Comparison of ENCODE assay signal across 15 cellular contexts in the genomic region with DNA sequence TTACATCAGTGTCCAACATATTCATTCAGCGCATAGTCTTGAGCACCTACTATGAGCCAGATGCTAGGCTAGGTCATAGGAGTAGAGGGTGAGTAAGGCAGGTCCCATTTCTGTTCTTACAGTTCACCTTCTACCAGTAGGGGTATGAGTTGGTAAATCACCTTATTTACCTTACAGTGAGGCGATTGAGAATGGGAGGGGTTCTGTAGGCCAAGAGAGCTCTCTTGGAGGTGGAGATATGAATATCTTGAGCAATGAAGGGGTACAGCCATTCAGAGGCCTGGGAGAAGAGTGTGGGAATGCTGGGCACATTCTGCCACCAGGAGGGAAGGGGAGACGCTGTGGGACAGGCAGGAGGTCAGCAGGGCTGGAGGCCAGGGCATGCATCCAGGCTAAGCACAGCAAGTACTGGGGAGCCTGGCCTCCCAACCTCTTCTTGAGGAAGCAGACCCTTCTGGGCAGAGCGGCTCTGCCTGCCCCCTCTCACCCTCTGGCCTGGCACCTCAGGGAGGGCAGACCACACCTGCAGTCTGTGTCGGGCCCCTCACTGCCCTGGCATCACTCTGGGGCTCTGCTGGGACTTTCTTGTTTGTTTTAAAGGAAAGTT.
"Had no signal": no experiment of that assay in that cellular context is flagged by ENCODE, and none has a peak within 500 bp of the region (broad histone marks: within the 10 kb centered on the region; RNA-seq: fewer than 3 reads in every experiment).

No MANE protein-coding gene starts in this region.

- H3K27ac Mint-ChIP-seq: activated CD4-positive, alpha-beta memory T cell treated with anti-CD3 and anti-CD28 coated beads, Interleukin-2, amount 10 ng/mL, durations not matched to agents 7 days and 5 days; activated naive CD4-positive, alpha-beta T cell treated with anti-CD3 and anti-CD28 coated beads for 36 hours; activated T-helper 1 cell treated with anti-CD3 and anti-CD28 coated beads, Interleukin-12 subunit alpha, Interleukin-12 subunit beta, Interleukin-2, Interleukin-4 antibody, amounts not matched to agents 30 ng/mL and 10 ng/mL and 1 ng/mL, durations not matched to agents 14 hours and 24 hours and 36 hours; dendritic cell treated with granulocyte-macrophage colony-stimulating factor and Interleukin-4, amounts not matched to agents 40 ng/mL and 50 ng/mL, for 4 days; natural killer cell treated with Interleukin-12 subunit alpha and Interleukin-12 subunit beta and Interleukin-15 and Interleukin-18, amount 100 ng/mL, for 72 hours had no signal

- H3K9me3 Mint-ChIP-seq: activated CD4-positive, alpha-beta memory T cell treated with anti-CD3 and anti-CD28 coated beads, Interleukin-2, amount 10 ng/mL, durations not matched to agents 7 days and 5 days; activated naive CD4-positive, alpha-beta T cell treated with anti-CD3 and anti-CD28 coated beads for 36 hours; activated T-helper 1 cell treated with anti-CD3 and anti-CD28 coated beads, Interleukin-12 subunit alpha, Interleukin-12 subunit beta, Interleukin-2, Interleukin-4 antibody, amounts not matched to agents 30 ng/mL and 10 ng/mL and 1 ng/mL, durations not matched to agents 14 hours and 24 hours and 36 hours; dendritic cell treated with granulocyte-macrophage colony-stimulating factor and Interleukin-4, amounts not matched to agents 40 ng/mL and 50 ng/mL, for 4 days; natural killer cell treated with Interleukin-12 subunit alpha and Interleukin-12 subunit beta and Interleukin-15 and Interleukin-18, amount 100 ng/mL, for 72 hours had no signal

- DNase-seq: activated CD4-positive, alpha-beta memory T cell treated with anti-CD3 and anti-CD28 coated beads, Interleukin-2, amount 10 ng/mL, durations not matched to agents 7 days and 5 days; activated CD4-positive, alpha-beta T cell treated with anti-CD3 and anti-CD28 coated beads for 1 hour; activated naive CD4-positive, alpha-beta T cell treated with anti-CD3 and anti-CD28 coated beads for 36 hours; caudate nucleus; hypothalamus; stimulated activated CD4-positive, alpha-beta T cell treated with anti-CD3 and anti-CD28 coated beads, Interleukin-2, amount 100 ng/mL, for 48 hours; stimulated activated naive CD4-positive, alpha-beta T cell treated with Interleukin-2 at 50 U/mL for 16 hours; T-helper 9 cell had no signal

- H3K36me3 Mint-ChIP-seq: natural killer cell treated with Interleukin-12 subunit alpha and Interleukin-12 subunit beta and Interleukin-15 and Interleukin-18, amount 100 ng/mL, for 72 hours had no signal

- ATAC-seq: esophagus mucosa had no signal

- H3K27ac ChIP-seq: adrenal gland, suprapubic skin had no signal

- H3K4me3 Mint-ChIP-seq: activated CD4-positive, alpha-beta memory T cell treated with anti-CD3 and anti-CD28 coated beads, Interleukin-2, amount 10 ng/mL, durations not matched to agents 7 days and 5 days; activated naive CD4-positive, alpha-beta T cell treated with anti-CD3 and anti-CD28 coated beads for 36 hours; activated T-helper 1 cell treated with anti-CD3 and anti-CD28 coated beads, Interleukin-12 subunit alpha, Interleukin-12 subunit beta, Interleukin-2, Interleukin-4 antibody, amounts not matched to agents 30 ng/mL and 10 ng/mL and 1 ng/mL, durations not matched to agents 14 hours and 24 hours and 36 hours; dendritic cell treated with granulocyte-macrophage colony-stimulating factor and Interleukin-4, amounts not matched to agents 40 ng/mL and 50 ng/mL, for 4 days; natural killer cell treated with Interleukin-12 subunit alpha and Interleukin-12 subunit beta and Interleukin-15 and Interleukin-18, amount 100 ng/mL, for 72 hours had no signal

- H3K27me3 Mint-ChIP-seq: activated CD4-positive, alpha-beta memory T cell treated with anti-CD3 and anti-CD28 coated beads, Interleukin-2, amount 10 ng/mL, durations not matched to agents 7 days and 5 days; dendritic cell treated with granulocyte-macrophage colony-stimulating factor and Interleukin-4, amounts not matched to agents 40 ng/mL and 50 ng/mL, for 4 days; natural killer cell treated with Interleukin-12 subunit alpha and Interleukin-12 subunit beta and Interleukin-15 and Interleukin-18, amount 100 ng/mL, for 72 hours had no signal

- H3K4me3 ChIP-seq: adrenal gland, lung, suprapubic skin had no signal

- H3K4me1 Mint-ChIP-seq: activated CD4-positive, alpha-beta memory T cell treated with anti-CD3 and anti-CD28 coated beads, Interleukin-2, amount 10 ng/mL, durations not matched to agents 7 days and 5 days had no signal
